Comparison of ENCODE assay signal across 22 cellular contexts in genomic region chr3:25009665-25010064, GRCh38.
DNase-seq lines count a peak whose midpoint lies in the region; ATAC-seq and TF ChIP-seq lines count a peak whose summit lies in the region.
"Had no signal": no experiment of that assay in that cellular context is flagged by ENCODE, and none has a peak within 500 bp of the region (broad histone marks: within the 10 kb centered on the region; RNA-seq: fewer than 3 reads in every experiment).

No MANE protein-coding gene starts in this region.

- H2AK5ac ChIP-seq in H9 (ENCODE audit: insufficient read length, low read length): no peak overlapping the region

- H2BK20ac ChIP-seq in H9 (ENCODE audit: low read depth, low read length, poor library complexity, severe bottlenecking): peak overlapping the region; percentile 3

- no peak overlapping the region for H4K5ac ChIP-seq in H9 (ENCODE audit: insufficient read length, low read depth, low read length)

- H3K27ac ChIP-seq in H9 (ENCODE audit: insufficient read length, low read depth, low read length): no peak overlapping the region
- H3K27ac ChIP-seq in adrenal gland: peak overlapping the region in 1 of 5 donors; percentile 69
- H3K27ac ChIP-seq in right lobe of liver: no peak overlapping the region

- H3K4me3 Mint-ChIP-seq in H9 (no peak overlapping the region), glutamatergic neuron (ENCODE audit: unreplicated experiment) (no peak overlapping the region)
- H3K4me3 Mint-ChIP-seq: CD4-positive, alpha-beta memory T cell had no signal

- no CpG with 5 or more reads among the region's 2 CpGs for WGBS in H9 (ENCODE audit: extremely low coverage, insufficient read length, low lambda C conversion rate)
- 13 to 41% (median 29%) methylated on average over 2 of the region's 2 CpGs for WGBS in adrenal gland, 4 donors
- WGBS in right lobe of liver (ENCODE audit: insufficient coverage, low coverage, low lambda C conversion rate, missing lambda C conversion rate): 34% methylated on average over 2 of the region's 2 CpGs

- H3K9me3 ChIP-seq in H9 (ENCODE audit: control insufficient read depth, low read depth, low read length) (no peaks in the 10 kb centered on the region), adrenal gland (replicated peaks in 1 of 3) (no peaks in the 10 kb centered on the region), right lobe of liver (no peaks in the 10 kb centered on the region)
- H3K9me3 ChIP-seq: SK-N-SH had no signal

- H3K36me3 Mint-ChIP-seq in H9 (ENCODE audit: insufficient read depth in 1 of 3, low read depth in 3 of 3): no peaks in the 10 kb centered on the region
- no peaks in the 10 kb centered on the region for H3K36me3 Mint-ChIP-seq in glutamatergic neuron (ENCODE audit: unreplicated experiment)
- H3K36me3 Mint-ChIP-seq: CD4-positive, alpha-beta memory T cell had no signal

- H3K27me3 Mint-ChIP-seq in H9 (ENCODE audit: low read depth) (no peaks in the 10 kb centered on the region), glutamatergic neuron (ENCODE audit: unreplicated experiment) (no peaks in the 10 kb centered on the region)
- H3K27me3 Mint-ChIP-seq: CD4-positive, alpha-beta memory T cell had no signal

- H2BK5ac ChIP-seq in H9 (ENCODE audit: insufficient read length, low read length): no peak overlapping the region

- H3K23ac ChIP-seq in H9 (ENCODE audit: insufficient read length, low read depth, low read length): no peak overlapping the region

- no peak for TF ChIP-seq POLR2A in adrenal gland (IDR thresholded peaks at IDR 0.05)
- TF ChIP-seq POLR2A in right lobe of liver (IDR thresholded peaks at IDR 0.05): no peak

- H4K20me1 ChIP-seq in H9 (ENCODE audit: control insufficient read depth, insufficient read depth, insufficient read length): no peaks in the 10 kb centered on the region

- no peak overlapping the region for H3K9ac ChIP-seq in H9 (ENCODE audit: extremely low read depth, insufficient read length, low read length)
- H3K9ac ChIP-seq: SK-N-SH had no signal

- H2BK120ac ChIP-seq in H9 (ENCODE audit: low read depth, low read length, poor library complexity, severe bottlenecking): no peak overlapping the region

- peak; percentile 70 to 84 (median 77) for ATAC-seq in right lobe of liver
- ATAC-seq in sciatic nerve: peak; percentile 29
- ATAC-seq: GM12878, K562 had no signal

- H3K79me1 ChIP-seq in H9 (ENCODE audit: insufficient read depth, low read depth, low read length, poor library complexity, severe bottlenecking): no peaks in the 10 kb centered on the region

- no peak overlapping the region for H2BK15ac ChIP-seq in H9 (ENCODE audit: low read depth, low read length)

- TF ChIP-seq CTCF in H9 (conservative IDR thresholded peaks at IDR 0.05) (no peak), adrenal gland (IDR thresholded peaks at IDR 0.05) (no peak), right lobe of liver (IDR thresholded peaks at IDR 0.05) (no peak), glutamatergic neuron (IDR thresholded peaks at IDR 0.05; ENCODE audit: partially characterized antibody, unreplicated experiment) (no peak)

- H3K18ac ChIP-seq in H9 (ENCODE audit: insufficient read length, low read depth, low read length): no peak overlapping the region

- H3K27ac Mint-ChIP-seq in H9 (no peak overlapping the region), glutamatergic neuron (ENCODE audit: unreplicated experiment) (no peak overlapping the region)
- H3K27ac Mint-ChIP-seq: CD4-positive, alpha-beta memory T cell had no signal

- H3K4me2 ChIP-seq in H9 (ENCODE audit: insufficient read depth, insufficient read length, low read length): no peak overlapping the region
- H3K4me2 ChIP-seq: SK-N-SH had no signal

- H2BK12ac ChIP-seq in H9 (ENCODE audit: insufficient read length, low read depth, low read length): no peak overlapping the region

- no peak for DNase-seq in H9
- peak in 5 of 7 donors; percentile 15 to 54 (median 24) for DNase-seq in adrenal gland
- DNase-seq in right lobe of liver: no peak
- DNase-seq in sciatic nerve (ENCODE audit: low spot score): no peak
- DNase-seq in glutamatergic neuron: no peak
- DNase-seq in foreskin melanocyte: no peak
- DNase-seq in kidney glomerular epithelial cell (lab: John Stamatoyannopoulos, UW): no peak
- DNase-seq: C1 segment of cervical spinal cord; CD4-positive, alpha-beta memory T cell; COR-L47; GDM1; Kasumi-1; NCI-H1092 treated with DMSO at 0.1 percent for 48 hours; NCI-H1436; NCI-H187 treated with DMSO at 0.1 percent for 48 hours; NCI-H2171 treated with DMSO at 0.1 percent for 48 hours; NCI-H345; NCI-H510A treated with DMSO at 0.1 percent for 48 hours; SIG-M5; SK-N-SH had no signal

- H3K4me1 ChIP-seq in H9 (ENCODE audit: insufficient read depth, low read length) (peaks cover 3% of the 10 kb centered on the region; the same call in 1 of the 2 replicates), adrenal gland (replicated peaks in 1 of 2) (peaks cover 0 to 7% of the 10 kb centered on the region in 2 donors), right lobe of liver (no peaks in the 10 kb centered on the region)

- no peaks in the 10 kb centered on the region for H3K36me3 ChIP-seq in adrenal gland (replicated peaks in 1 of 2)
- H3K36me3 ChIP-seq in right lobe of liver: no peaks in the 10 kb centered on the region

- no peak overlapping the region for H4K8ac ChIP-seq in H9 (replicated peaks; ENCODE audit: insufficient read length, low read depth, low read length)

- H3K14ac ChIP-seq in H9 (ENCODE audit: insufficient read depth, low read length): no peak overlapping the region

- H3K4me3 ChIP-seq in adrenal gland (no peak overlapping the region), right lobe of liver (no peak overlapping the region)
- H3K4me3 ChIP-seq: GM12878, K562 had no signal

- H3K4me1 Mint-ChIP-seq in H9 (peaks cover 6 to 11% of the 10 kb centered on the region in 2 experiments; a peak in 3 of 4 replicates), glutamatergic neuron (ENCODE audit: low read depth, unreplicated experiment) (no peaks in the 10 kb centered on the region)
- H3K4me1 Mint-ChIP-seq: CD4-positive, alpha-beta memory T cell had no signal

- H3K79me2 ChIP-seq in H9 (ENCODE audit: insufficient read depth, low read length): no peaks in the 10 kb centered on the region

- H3K56ac ChIP-seq in H9 (ENCODE audit: insufficient read length, low read depth, low read length): no peak overlapping the region

- H3K23me2 ChIP-seq in H9 (ENCODE audit: insufficient read length, low read depth, low read length, poor library complexity, severe bottlenecking): no peaks in the 10 kb centered on the region

- H3T11ph ChIP-seq in H9 (ENCODE audit: low read length): no peak overlapping the region

- H4K91ac ChIP-seq in H9 (ENCODE audit: insufficient read length, low read depth, low read length): no peak overlapping the region

- intact Hi-C loops in adrenal gland (cut with DNase I) (no loop called here), right lobe of liver (cut with DNase I) (no loop called here), sciatic nerve (cut with DNase I) (no loop called here)

- no peak overlapping the region for H2AFZ ChIP-seq in H9 (ENCODE audit: low read length)

- H3K9me3 Mint-ChIP-seq in H9 (no peaks in the 10 kb centered on the region), glutamatergic neuron (ENCODE audit: unreplicated experiment) (no peaks in the 10 kb centered on the region)

- H3K4ac ChIP-seq in H9 (ENCODE audit: low read depth, low read length): no peak overlapping the region

- H3K27me3 ChIP-seq in H9 (ENCODE audit: insufficient read depth, low read length) (no peaks in the 10 kb centered on the region), adrenal gland (no peaks in the 10 kb centered on the region), right lobe of liver (no peaks in the 10 kb centered on the region)

Comparison
In these comparisons a context has a peak if more than half of its experiments do, and no peak if none do; other contexts are left out.
1. DNase-seq: peak in adrenal gland (5 of 7); none in H9 (single experiment), right lobe of liver (0 of 3), sciatic nerve (single experiment), glutamatergic neuron (single experiment), foreskin melanocyte (single experiment) and kidney glomerular epithelial cell (single experiment).